Comparison of ENCODE assay signal across 8 cellular contexts in genomic region chr15:101276501-101277037, GRCh38. TPM values are rescaled to one million over a fixed set of nuclear protein-coding genes. Genes with fewer than 3 reads are reported as not detected.
A peak's percentile ranks its signal among the peaks of the same experiment; 100 is the strongest.
DNase-seq lines count a peak whose midpoint lies in the region; ATAC-seq and TF ChIP-seq lines count a peak whose summit lies in the region.

No MANE protein-coding gene starts in this region.

- H3K36me3 ChIP-seq in DOHH2 (ENCODE audit: control insufficient read depth, low read length) (peaks cover 56% of the 10 kb centered on the region), KOPT-K1 (ENCODE audit: insufficient read depth, low read length) (peaks cover 66% of the 10 kb centered on the region)

- peaks cover 27% of the 10 kb centered on the region for H3F3A ChIP-seq in DOHH2 (ENCODE audit: control insufficient read depth, insufficient read depth)

- ATAC-seq in GM21367 (IDR thresholded peaks at IDR 0.05; ENCODE audit: unreplicated experiment), result peak; percentile 41
- ATAC-seq in stimulated activated naive CD8-positive, alpha-beta T cell treated with anti-CD3 and anti-CD28 coated beads, Interleukin-15, amount 100 ng/mL, for 72 hours, result peak; percentile 24

- H3K9me3 ChIP-seq in DOHH2 (ENCODE audit: control insufficient read depth, insufficient read depth, low read length) (no peaks in the 10 kb centered on the region), KOPT-K1 (ENCODE audit: insufficient read depth, low read length, poor library complexity, severe bottlenecking) (no peaks in the 10 kb centered on the region), iPS-18c (ENCODE audit: control insufficient read depth, insufficient read depth, low read length) (no peaks in the 10 kb centered on the region)

- H3K4me3 Mint-ChIP-seq in activated T-helper 2 cell treated with anti-CD3 and anti-CD28 coated beads, Interferon-gamma antibody, Interleukin-2, Interleukin-4, amounts not matched to agents 10 μg/mL and 5 μg/mL and 100 μg/mL, durations not matched to agents 14 hours and 24 hours and 36 hours (ENCODE audit: low read depth), result peak overlapping the region; percentile 99
- peak overlapping the region; percentile 94 to 98 for H3K4me3 Mint-ChIP-seq in stimulated activated naive CD8-positive, alpha-beta T cell treated with anti-CD3 and anti-CD28 coated beads, Interleukin-15, amount 100 ng/mL, for 72 hours

- H3K9me3 Mint-ChIP-seq in activated T-helper 2 cell treated with anti-CD3 and anti-CD28 coated beads, Interferon-gamma antibody, Interleukin-2, Interleukin-4, amounts not matched to agents 10 μg/mL and 5 μg/mL and 100 μg/mL, durations not matched to agents 14 hours and 24 hours and 36 hours, result no peaks in the 10 kb centered on the region
- no peaks in the 10 kb centered on the region for H3K9me3 Mint-ChIP-seq in stimulated activated naive CD8-positive, alpha-beta T cell treated with anti-CD3 and anti-CD28 coated beads, Interleukin-15, amount 100 ng/mL, for 72 hours

- H4K20me1 ChIP-seq in DOHH2 (ENCODE audit: control insufficient read depth, insufficient read depth, low read depth, low read length), result no peaks in the 10 kb centered on the region

- DNase-seq in activated T-helper 2 cell treated with anti-CD3 and anti-CD28 coated beads, Interferon-gamma antibody, Interleukin-2, Interleukin-4, amounts not matched to agents 10 μg/mL and 5 μg/mL and 100 μg/mL, durations not matched to agents 14 hours and 24 hours and 36 hours (ENCODE audit: low spot score), result no peak
- DNase-seq in stimulated activated naive CD8-positive, alpha-beta T cell treated with anti-CD3 and anti-CD28 coated beads, Interleukin-15, amount 100 ng/mL, for 72 hours, result peak in 1 of 2 donors; percentile 19
- DNase-seq in NCI-H345 (lab: John Stamatoyannopoulos, UW) (no peak), mesenteric fat pad (ENCODE audit: low spot score) (no peak)

- peaks cover 16% of the 10 kb centered on the region for H3K79me2 ChIP-seq in DOHH2 (ENCODE audit: control insufficient read depth, low read length)

- peak overlapping the region; percentile 92 for H3K27ac Mint-ChIP-seq in activated T-helper 2 cell treated with anti-CD3 and anti-CD28 coated beads, Interferon-gamma antibody, Interleukin-2, Interleukin-4, amounts not matched to agents 10 μg/mL and 5 μg/mL and 100 μg/mL, durations not matched to agents 14 hours and 24 hours and 36 hours
- peak overlapping the region; percentile 92 to 96 for H3K27ac Mint-ChIP-seq in stimulated activated naive CD8-positive, alpha-beta T cell treated with anti-CD3 and anti-CD28 coated beads, Interleukin-15, amount 100 ng/mL, for 72 hours

- TF ChIP-seq CTCF in DOHH2 (IDR thresholded peaks at IDR 0.05; ENCODE audit: low read depth, low read length, poor library complexity, severe bottlenecking), result peak; percentile 53

- H3K9me2 ChIP-seq in DOHH2 (replicated peaks; ENCODE audit: control insufficient read depth, low read length), result no peaks in the 10 kb centered on the region

- peaks cover 24% of the 10 kb centered on the region for H3K4me1 Mint-ChIP-seq in activated T-helper 2 cell treated with anti-CD3 and anti-CD28 coated beads, Interferon-gamma antibody, Interleukin-2, Interleukin-4, amounts not matched to agents 10 μg/mL and 5 μg/mL and 100 μg/mL, durations not matched to agents 14 hours and 24 hours and 36 hours (ENCODE audit: low read depth)
- H3K4me1 Mint-ChIP-seq in stimulated activated naive CD8-positive, alpha-beta T cell treated with anti-CD3 and anti-CD28 coated beads, Interleukin-15, amount 100 ng/mL, for 72 hours, result peaks cover 31% of the 10 kb centered on the region

- H3K4me2 ChIP-seq in DOHH2 (ENCODE audit: low read length), result peak overlapping the region; percentile 81

- H3K27ac ChIP-seq in DOHH2 (ENCODE audit: low read depth, low read length) (no peak overlapping the region), KOPT-K1 (ENCODE audit: low read depth, low read length, poor library complexity, severe bottlenecking) (peak overlapping the region; percentile 59)

- intact Hi-C loops in activated T-helper 2 cell treated with anti-CD3 and anti-CD28 coated beads, Interferon-gamma antibody, Interleukin-2, Interleukin-4, amounts not matched to agents 10 μg/mL and 5 μg/mL and 100 μg/mL, durations not matched to agents 14 hours and 24 hours and 36 hours (cut with micrococcal nuclease), result loop anchor here (2.0 kb wide), 1 partner anchor 18 kb away; the partner anchor contains the start of gene SNRPA1

- peak overlapping the region; percentile 79 for H3K4me3 ChIP-seq in DOHH2 (ENCODE audit: low read length)
- peak overlapping the region; percentile 92 for H3K4me3 ChIP-seq in iPS-18c (ENCODE audit: insufficient read depth, low read depth, low read length)

- no peaks in the 10 kb centered on the region for H3K27me3 ChIP-seq in DOHH2 (ENCODE audit: control insufficient read depth, low read length)

- H3K27me3 Mint-ChIP-seq in activated T-helper 2 cell treated with anti-CD3 and anti-CD28 coated beads, Interferon-gamma antibody, Interleukin-2, Interleukin-4, amounts not matched to agents 10 μg/mL and 5 μg/mL and 100 μg/mL, durations not matched to agents 14 hours and 24 hours and 36 hours (ENCODE audit: low read depth), result no peaks in the 10 kb centered on the region
- no peaks in the 10 kb centered on the region for H3K27me3 Mint-ChIP-seq in stimulated activated naive CD8-positive, alpha-beta T cell treated with anti-CD3 and anti-CD28 coated beads, Interleukin-15, amount 100 ng/mL, for 72 hours

- peaks cover 67% of the 10 kb centered on the region for H3K36me3 Mint-ChIP-seq in activated T-helper 2 cell treated with anti-CD3 and anti-CD28 coated beads, Interferon-gamma antibody, Interleukin-2, Interleukin-4, amounts not matched to agents 10 μg/mL and 5 μg/mL and 100 μg/mL, durations not matched to agents 14 hours and 24 hours and 36 hours (ENCODE audit: low read depth)

- peaks cover 14% of the 10 kb centered on the region for H3K4me1 ChIP-seq in DOHH2 (ENCODE audit: control insufficient read depth, low read length)

RNA-seq across cellular contexts. Expression of gene SELENOS, which starts 0.7 kb away (rescaled TPM):
- total RNA-seq in activated T-helper 2 cell treated with anti-CD3 and anti-CD28 coated beads, Interferon-gamma antibody, Interleukin-2, Interleukin-4, amounts not matched to agents 10 μg/mL and 5 μg/mL and 100 μg/mL, durations not matched to agents 14 hours and 24 hours and 36 hours, result 39.2 and 40.5 TPM in 2 replicates
- total RNA-seq in mesenteric fat pad, result 87.2 TPM

RNA-seq across cellular contexts. Expression of gene SNRPA1, which starts 18.5 kb away (rescaled TPM):
- 189 and 197 TPM in 2 replicates for total RNA-seq in activated T-helper 2 cell treated with anti-CD3 and anti-CD28 coated beads, Interferon-gamma antibody, Interleukin-2, Interleukin-4, amounts not matched to agents 10 μg/mL and 5 μg/mL and 100 μg/mL, durations not matched to agents 14 hours and 24 hours and 36 hours
- 40.8 TPM for total RNA-seq in mesenteric fat pad

RNA-seq across cellular contexts. Expression of gene CHSY1, which starts 24.7 kb away (rescaled TPM):
- 50.5 and 52.2 TPM in 2 replicates for total RNA-seq in activated T-helper 2 cell treated with anti-CD3 and anti-CD28 coated beads, Interferon-gamma antibody, Interleukin-2, Interleukin-4, amounts not matched to agents 10 μg/mL and 5 μg/mL and 100 μg/mL, durations not matched to agents 14 hours and 24 hours and 36 hours
- total RNA-seq in mesenteric fat pad, result 53.5 TPM
